Comparison of ENCODE assay signal across 7 cellular contexts in the genomic region with DNA sequence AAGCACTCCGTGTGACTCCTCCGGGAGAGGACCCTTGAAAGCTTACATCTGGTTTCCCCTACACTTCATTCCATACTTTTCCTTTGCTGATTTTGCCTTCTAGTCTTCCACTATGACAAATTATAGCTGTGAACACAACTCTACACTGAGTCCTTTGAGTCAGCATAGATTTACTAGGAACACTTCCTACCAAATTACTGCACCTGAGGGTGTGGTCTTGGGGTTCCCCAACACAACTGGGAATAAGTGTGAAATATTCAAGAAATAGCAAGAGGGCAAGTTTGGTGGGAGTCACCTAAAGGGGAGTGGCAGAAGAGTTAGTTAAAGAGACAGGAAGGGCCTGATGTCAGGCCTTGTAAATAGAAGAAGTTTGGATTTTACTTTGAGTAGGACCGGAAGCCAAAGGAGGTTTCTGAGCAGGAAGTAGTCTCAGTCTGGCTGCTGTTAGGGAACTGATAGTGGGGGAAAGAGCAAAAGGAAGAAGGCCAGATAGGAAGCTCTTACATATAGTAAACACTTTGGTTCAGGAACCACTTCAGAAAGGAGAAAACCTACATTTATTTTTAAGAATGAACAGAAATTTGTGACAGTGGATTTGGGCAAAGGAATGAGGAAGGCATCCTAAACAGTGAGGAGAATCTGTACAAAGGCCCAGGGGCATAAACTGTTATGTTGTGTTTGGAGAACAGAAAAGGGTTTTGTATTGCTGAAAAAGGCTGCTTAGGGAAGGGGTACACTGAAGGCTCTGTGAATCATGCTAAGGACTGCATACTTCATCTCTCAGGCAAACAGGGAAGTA. TPM values are rescaled to one million over a fixed set of nuclear protein-coding genes. Genes with fewer than 3 reads are reported as not detected.
DNase-seq lines count a peak whose midpoint lies in the region; ATAC-seq and TF ChIP-seq lines count a peak whose summit lies in the region.

No MANE protein-coding gene starts in this region.

- no peaks in the 10 kb centered on the region for H3K9me3 ChIP-seq in transverse colon

- no peak overlapping the region for H3K4me3 ChIP-seq in transverse colon
- no peak overlapping the region for H3K4me3 ChIP-seq in brain microvascular endothelial cell (ENCODE audit: low read depth, low read length)

- ATAC-seq in GM19395 (IDR thresholded peaks at IDR 0.05; ENCODE audit: unreplicated experiment) (peak; percentile 88), HG03108 (IDR thresholded peaks at IDR 0.05; ENCODE audit: unreplicated experiment) (peak; percentile 63)
- ATAC-seq in activated CD8-positive, alpha-beta T cell treated with anti-CD3 and anti-CD28 coated beads for 36 hours: peak; percentile 84

- POLR2A ChIA-PET in activated CD8-positive, alpha-beta T cell treated with anti-CD3 and anti-CD28 coated beads for 36 hours (lab: Charles Lee): interaction anchor here (0.5 kb wide), 1 partner anchor 582 kb away, joined by 3 read pairs; no protein-coding TSS in a partner anchor

- H3K27ac ChIP-seq in transverse colon (peak overlapping the region; percentile 72 to 83 (median 80)), brain microvascular endothelial cell (no peak overlapping the region)

- CTCF ChIA-PET in activated CD8-positive, alpha-beta T cell treated with anti-CD3 and anti-CD28 coated beads for 36 hours (lab: Charles Lee): interaction anchor here (1.5 kb wide), 1 partner anchor 11 kb away, joined by 3 read pairs; no protein-coding TSS in a partner anchor

- peak overlapping the region; percentile 87 for H3K27ac Mint-ChIP-seq in activated CD8-positive, alpha-beta T cell treated with anti-CD3 and anti-CD28 coated beads for 36 hours

- intact Hi-C loops in activated CD8-positive, alpha-beta T cell treated with anti-CD3 and anti-CD28 coated beads for 36 hours (cut with micrococcal nuclease): no loop called here
- intact Hi-C loops in transverse colon (cut with DNase I; ENCODE audit: low total_unique reads): no loop called here

- WGBS in transverse colon (ENCODE audit: low coverage in 1 of 2), 2 donors: 45 to 53% methylated on average over 3 of the region's 3 CpGs

- no peak for TF ChIP-seq EP300 in transverse colon (IDR thresholded peaks at IDR 0.05; ENCODE audit: low read depth)

- no peak overlapping the region for H3K4me3 Mint-ChIP-seq in activated CD8-positive, alpha-beta T cell treated with anti-CD3 and anti-CD28 coated beads for 36 hours

- no peaks in the 10 kb centered on the region for H3K9me3 Mint-ChIP-seq in activated CD8-positive, alpha-beta T cell treated with anti-CD3 and anti-CD28 coated beads for 36 hours

- H3K27me3 Mint-ChIP-seq in activated CD8-positive, alpha-beta T cell treated with anti-CD3 and anti-CD28 coated beads for 36 hours: no peaks in the 10 kb centered on the region

- peaks cover 36% of the 10 kb centered on the region for H3K4me1 Mint-ChIP-seq in activated CD8-positive, alpha-beta T cell treated with anti-CD3 and anti-CD28 coated beads for 36 hours (ENCODE audit: low read depth)

- no peak for TF ChIP-seq CTCF in activated CD8-positive, alpha-beta T cell treated with anti-CD3 and anti-CD28 coated beads for 36 hours (IDR thresholded peaks at IDR 0.05)
- TF ChIP-seq CTCF in transverse colon (IDR thresholded peaks at IDR 0.05): no peak
- no peak for TF ChIP-seq CTCF in brain microvascular endothelial cell (IDR thresholded peaks at IDR 0.05; ENCODE audit: low read depth, low read length, missing control alignments)

- peaks cover 30 to 45% (median 34%) of the 10 kb centered on the region in 4 donors for H3K4me1 ChIP-seq in transverse colon

- no peak for TF ChIP-seq POLR2A in transverse colon (IDR thresholded peaks at IDR 0.05)

- H3K36me3 Mint-ChIP-seq in activated CD8-positive, alpha-beta T cell treated with anti-CD3 and anti-CD28 coated beads for 36 hours (ENCODE audit: low read depth): peaks cover 42% of the 10 kb centered on the region

- H3K27me3 ChIP-seq in transverse colon: no peaks in the 10 kb centered on the region
- H3K27me3 ChIP-seq in brain microvascular endothelial cell (replicated peaks): no peaks in the 10 kb centered on the region

- in situ Hi-C loops in transverse colon (cut with MboI; ENCODE audit: low pct_ligation_motif_present in 1 of 4, low pct_unique_long_range_greater_than_20kb in 1 of 4, low sequenced_read_pairs in 3 of 4): no loop called here
- in situ Hi-C loops in brain microvascular endothelial cell (cut with HindIII; ENCODE audit: low pct_ligation_motif_present, low sequenced_read_pairs): no loop called here

- H3K36me3 ChIP-seq in transverse colon: peaks cover 0 to 17% (median 2%) of the 10 kb centered on the region in 4 donors
- peaks cover 2% of the 10 kb centered on the region for H3K36me3 ChIP-seq in brain microvascular endothelial cell (replicated peaks)

- DNase-seq in activated CD8-positive, alpha-beta T cell treated with anti-CD3 and anti-CD28 coated beads for 36 hours: no peak
- DNase-seq in left kidney (ENCODE audit: low read depth, low spot score): peak; percentile 5
- DNase-seq in transverse colon: no peak
- DNase-seq in stimulated activated naive CD4-positive, alpha-beta T cell (lab: John Stamatoyannopoulos, UW): no peak
- no peak for DNase-seq in brain microvascular endothelial cell

RNA-seq across cellular contexts. Expression of a gene that starts 14.3 kb away (rescaled TPM):
- 10 to 100 TPM; 46.4 to 55.4 TPM for total RNA-seq in activated CD8-positive, alpha-beta T cell treated with anti-CD3 and anti-CD28 coated beads for 36 hours
- 10 to 100 TPM; 29.5 to 64.8 (median 43.5) TPM for total RNA-seq in transverse colon
